21 cellular contexts compared by ENCODE assay signal in the genomic region with DNA sequence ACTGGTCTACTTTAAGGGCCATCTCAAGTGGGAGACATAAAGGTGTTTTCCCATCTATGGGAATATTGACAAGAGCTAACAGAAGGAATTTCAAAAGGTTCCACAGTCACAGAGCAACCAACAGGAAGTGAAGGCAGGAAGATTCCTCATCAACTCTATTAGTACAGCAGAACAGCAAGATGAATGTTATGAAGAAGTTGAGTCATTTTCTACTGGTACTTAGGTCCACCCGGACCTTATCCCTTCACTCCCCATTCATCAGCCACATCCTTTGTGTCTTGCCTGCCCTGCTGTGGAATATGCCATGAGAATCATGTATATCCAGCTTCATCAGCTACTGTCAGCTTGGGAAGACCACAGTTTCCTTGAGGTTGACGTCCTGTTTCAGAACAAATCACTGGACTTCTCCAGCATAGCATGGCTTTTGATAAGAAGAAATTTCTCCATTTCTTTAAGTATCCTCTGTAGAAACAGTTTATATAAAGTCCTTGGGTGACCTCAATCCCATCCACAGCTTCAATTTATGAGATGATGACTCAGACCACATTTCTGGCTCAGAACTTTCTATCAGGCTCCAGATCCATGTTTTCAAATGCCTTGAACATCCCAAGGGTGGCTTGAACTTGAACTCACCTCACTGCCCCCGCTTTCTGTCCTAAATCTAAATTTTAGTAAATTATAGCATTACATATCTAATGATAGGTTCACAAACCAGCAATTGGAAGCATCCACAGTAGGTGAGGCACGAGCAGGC.
DNase-seq lines count a peak whose midpoint lies in the region; ATAC-seq and TF ChIP-seq lines count a peak whose summit lies in the region.
"Had no signal": no experiment of that assay in that cellular context is flagged by ENCODE, and none has a peak within 500 bp of the region (broad histone marks: within the 10 kb centered on the region; RNA-seq: fewer than 3 reads in every experiment).

No MANE protein-coding gene starts in this region.

- ATAC-seq in GM19035 (IDR thresholded peaks at IDR 0.05; ENCODE audit: unreplicated experiment) (no peak), HG03565 (IDR thresholded peaks at IDR 0.05; ENCODE audit: unreplicated experiment) (no peak)
- ATAC-seq: HCT116, SK-N-SH treated with all-trans-retinoic acid at 6 μM for 48 hours had no signal

- no peak overlapping the region for H3K4me3 Mint-ChIP-seq in activated CD4-positive, alpha-beta T cell treated with anti-CD3 and anti-CD28 coated beads, Interleukin-2, amount 10 ng/mL, durations not matched to agents 7 days and 5 days

- DNase-seq in NCI-H2227 treated with DMSO at 0.1 percent for 48 hours (lab: John Stamatoyannopoulos, UW) (peak; percentile 73), caudate nucleus (lab: John Stamatoyannopoulos, UW) (no peak), posterior vena cava (ENCODE audit: low spot score) (peak; percentile 51), iPS-NIHi11 (ENCODE audit: low spot score) (no peak)
- no peak for DNase-seq in activated CD4-positive, alpha-beta T cell treated with anti-CD3 and anti-CD28 coated beads, Interleukin-2, amount 10 ng/mL, durations not matched to agents 7 days and 5 days
- DNase-seq: C1 segment of cervical spinal cord, DMS79 treated with DMSO at 0.1 percent for 48 hours, GDM1, GM23248, KG1, NCI-H1417 treated with DMSO at 0.1 percent for 48 hours, NCI-H2029, NCI-H748 treated with DMSO at 0.1 percent for 48 hours, RPMI8226, SIG-M5, T-helper 1 cell had no signal

- no peaks in the 10 kb centered on the region for H3K36me3 ChIP-seq in HEK293 (ENCODE audit: control insufficient read depth in 2 of 2, insufficient read depth in 1 of 2, low read length in 2 of 2)

- H3K4me3 ChIP-seq in HEK293 (ENCODE audit: low read depth, low read length) = no peak overlapping the region
- H3K4me3 ChIP-seq: GM23248 had no signal

- intact Hi-C loops in posterior vena cava (cut with DNase I) = no loop called here

- no peak overlapping the region for H3K27ac Mint-ChIP-seq in activated CD4-positive, alpha-beta T cell treated with anti-CD3 and anti-CD28 coated beads, Interleukin-2, amount 10 ng/mL, durations not matched to agents 7 days and 5 days

- H3K27ac ChIP-seq in HEK293 (ENCODE audit: extremely low read depth, low read depth, low read length) = no peak overlapping the region
- H3K27ac ChIP-seq in caudate nucleus (ENCODE audit: low read depth, low read length) = peak overlapping the region; percentile 36
- H3K27ac ChIP-seq: GM23248 had no signal

- H3K4me1 Mint-ChIP-seq in activated CD4-positive, alpha-beta T cell treated with anti-CD3 and anti-CD28 coated beads, Interleukin-2, amount 10 ng/mL, durations not matched to agents 7 days and 5 days = no peaks in the 10 kb centered on the region

- H3K36me3 Mint-ChIP-seq in activated CD4-positive, alpha-beta T cell treated with anti-CD3 and anti-CD28 coated beads, Interleukin-2, amount 10 ng/mL, durations not matched to agents 7 days and 5 days (ENCODE audit: low read depth) = no peaks in the 10 kb centered on the region

- no peak for TF ChIP-seq CTCF in HEK293 (tag by site-specific recombination; IDR thresholded peaks at IDR 0.05)

- no peaks in the 10 kb centered on the region for H3K9me3 Mint-ChIP-seq in activated CD4-positive, alpha-beta T cell treated with anti-CD3 and anti-CD28 coated beads, Interleukin-2, amount 10 ng/mL, durations not matched to agents 7 days and 5 days

- no peaks in the 10 kb centered on the region for H3K9me3 ChIP-seq in HEK293 (ENCODE audit: control insufficient read depth, insufficient read depth, low read depth, low read length)

- peaks cover 2% of the 10 kb centered on the region for H3K27me3 Mint-ChIP-seq in activated CD4-positive, alpha-beta T cell treated with anti-CD3 and anti-CD28 coated beads, Interleukin-2, amount 10 ng/mL, durations not matched to agents 7 days and 5 days

- CTCF ChIA-PET in HEK293 (lab: Yijun Ruan, JAX) = no interaction called here
- CTCF ChIA-PET in activated CD4-positive, alpha-beta T cell treated with anti-CD3 and anti-CD28 coated beads, Interleukin-2, amount 10 ng/mL, durations not matched to agents 7 days and 5 days (lab: Charles Lee) = no interaction called here

- POLR2A ChIA-PET in HEK293 (lab: Yijun Ruan, JAX) = no interaction called here
- POLR2A ChIA-PET in activated CD4-positive, alpha-beta T cell treated with anti-CD3 and anti-CD28 coated beads, Interleukin-2, amount 10 ng/mL, durations not matched to agents 7 days and 5 days (lab: Charles Lee) = no interaction called here

- no peaks in the 10 kb centered on the region for H3K4me1 ChIP-seq in HEK293 (ENCODE audit: control insufficient read depth, insufficient read depth, low read length)

TF ChIP-seq in HEK293, 187 proteins besides CTCF, POLR2A, EP300 and RAD21:
- TF ChIP-seq FEZF1 (tag by site-specific recombination; IDR thresholded peaks at IDR 0.05) (no peak), ZNF626 (tag by site-specific recombination; IDR thresholded peaks at IDR 0.05) (no peak), SP7 (tag by site-specific recombination; IDR thresholded peaks at IDR 0.05) (0 out of 2 replicates have a peak, but pooled peaks have one; percentile 22), ZNF138 (tag by site-specific recombination; IDR thresholded peaks at IDR 0.05; ENCODE audit: borderline replicate concordance) (no peak), ZNF132 (tag by site-specific recombination; IDR thresholded peaks at IDR 0.05; ENCODE audit: borderline replicate concordance) (no peak)
TF ChIP-seq in HEK293: peak in this region for 1.

Comparison
In these comparisons a context has a peak if more than half of its experiments do, and no peak if none do; other contexts are left out.
1. DNase-seq: peak in NCI-H2227 treated with DMSO at 0.1 percent for 48 hours (single experiment) and posterior vena cava (single experiment); none in caudate nucleus (0 of 61), activated CD4-positive, alpha-beta T cell treated with anti-CD3 and anti-CD28 coated beads, Interleukin-2, amount 10 ng/mL, durations not matched to agents 7 days and 5 days (single experiment) and iPS-NIHi11 (single experiment).